In the genomic region with DNA sequence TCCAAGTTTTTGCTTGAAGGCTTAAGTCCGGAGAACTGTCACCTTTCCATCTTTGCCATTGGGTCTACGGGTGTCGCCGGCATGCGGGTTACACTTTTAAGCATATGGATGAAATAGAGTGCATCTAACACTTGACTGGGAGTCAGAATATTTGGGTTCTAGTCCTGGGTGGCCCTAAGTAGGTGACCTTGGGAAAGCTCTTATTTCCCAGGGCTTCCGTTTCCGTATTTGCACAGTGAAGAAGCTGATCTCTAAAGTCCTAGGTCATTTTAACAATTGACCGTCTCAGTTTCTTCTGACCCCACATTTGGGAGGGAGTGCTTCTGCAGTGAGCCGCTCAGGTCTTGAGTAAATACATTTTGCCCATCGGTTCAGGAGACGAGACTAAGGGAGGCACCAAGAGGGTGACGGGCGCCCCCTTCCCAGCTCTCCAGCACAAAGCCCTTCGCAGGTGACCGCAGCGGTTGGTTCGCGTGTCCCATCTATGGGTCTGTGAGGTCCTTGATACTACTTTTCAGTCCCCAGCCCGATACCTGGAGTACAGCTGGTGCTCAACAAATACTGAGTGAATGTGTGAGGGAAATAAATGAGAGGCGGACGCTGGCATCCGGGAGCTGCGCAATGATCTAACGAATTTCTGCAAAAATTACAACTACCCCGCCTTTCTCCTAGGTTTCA, we compare ENCODE assay signal across 1 cellular context.
TF ChIP-seq lines count a peak whose summit lies in the region.

No MANE protein-coding gene starts in this region.

TF ChIP-seq in K562, 482 proteins besides CTCF, POLR2A, EP300 and RAD21 (continued from another document and continues in another):
- TF ChIP-seq, protein P1, sequence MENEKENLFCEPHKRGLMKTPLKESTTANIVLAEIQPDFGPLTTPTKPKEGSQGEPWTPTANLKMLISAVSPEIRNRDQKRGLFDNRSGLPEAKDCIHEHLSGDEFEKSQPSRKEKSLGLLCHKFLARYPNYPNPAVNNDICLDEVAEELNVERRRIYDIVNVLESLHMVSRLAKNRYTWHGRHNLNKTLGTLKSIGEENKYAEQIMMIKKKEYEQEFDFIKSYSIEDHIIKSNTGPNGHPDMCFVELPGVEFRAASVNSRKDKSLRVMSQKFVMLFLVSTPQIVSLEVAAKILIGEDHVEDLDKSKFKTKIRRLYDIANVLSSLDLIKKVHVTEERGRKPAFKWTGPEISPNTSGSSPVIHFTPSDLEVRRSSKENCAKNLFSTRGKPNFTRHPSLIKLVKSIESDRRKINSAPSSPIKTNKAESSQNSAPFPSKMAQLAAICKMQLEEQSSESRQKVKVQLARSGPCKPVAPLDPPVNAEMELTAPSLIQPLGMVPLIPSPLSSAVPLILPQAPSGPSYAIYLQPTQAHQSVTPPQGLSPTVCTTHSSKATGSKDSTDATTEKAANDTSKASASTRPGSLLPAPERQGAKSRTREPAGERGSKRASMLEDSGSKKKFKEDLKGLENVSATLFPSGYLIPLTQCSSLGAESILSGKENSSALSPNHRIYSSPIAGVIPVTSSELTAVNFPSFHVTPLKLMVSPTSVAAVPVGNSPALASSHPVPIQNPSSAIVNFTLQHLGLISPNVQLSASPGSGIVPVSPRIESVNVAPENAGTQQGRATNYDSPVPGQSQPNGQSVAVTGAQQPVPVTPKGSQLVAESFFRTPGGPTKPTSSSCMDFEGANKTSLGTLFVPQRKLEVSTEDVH (IDR thresholded peaks at IDR 0.05; ENCODE audit: low read depth, partially characterized antibody), result peak; percentile 52
- TF ChIP-seq LEF1 (IDR thresholded peaks at IDR 0.05), result peak; percentile 27; the same call in 1 of the 2 replicates
- TF ChIP-seq WHSC1 (IDR thresholded peaks at IDR 0.05; ENCODE audit: low read length), result no peak
- no peak for TF ChIP-seq ZNF12 (CRISPR knock-in tag; IDR thresholded peaks at IDR 0.05)
- TF ChIP-seq, protein P2, sequence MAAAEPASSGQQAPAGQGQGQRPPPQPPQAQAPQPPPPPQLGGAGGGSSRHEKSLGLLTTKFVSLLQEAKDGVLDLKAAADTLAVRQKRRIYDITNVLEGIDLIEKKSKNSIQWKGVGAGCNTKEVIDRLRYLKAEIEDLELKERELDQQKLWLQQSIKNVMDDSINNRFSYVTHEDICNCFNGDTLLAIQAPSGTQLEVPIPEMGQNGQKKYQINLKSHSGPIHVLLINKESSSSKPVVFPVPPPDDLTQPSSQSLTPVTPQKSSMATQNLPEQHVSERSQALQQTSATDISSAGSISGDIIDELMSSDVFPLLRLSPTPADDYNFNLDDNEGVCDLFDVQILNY (CRISPR knock-in tag; IDR thresholded peaks at IDR 0.05), result no peak
- no peak for TF ChIP-seq CEBPG (CRISPR knock-in tag; IDR thresholded peaks at IDR 0.05)
- no peak for TF ChIP-seq CEBPG (tag; conservative IDR thresholded peaks at IDR 0.05 in 1 of 2, IDR thresholded peaks at IDR 0.05 in 1 of 2)
- TF ChIP-seq, protein P3, sequence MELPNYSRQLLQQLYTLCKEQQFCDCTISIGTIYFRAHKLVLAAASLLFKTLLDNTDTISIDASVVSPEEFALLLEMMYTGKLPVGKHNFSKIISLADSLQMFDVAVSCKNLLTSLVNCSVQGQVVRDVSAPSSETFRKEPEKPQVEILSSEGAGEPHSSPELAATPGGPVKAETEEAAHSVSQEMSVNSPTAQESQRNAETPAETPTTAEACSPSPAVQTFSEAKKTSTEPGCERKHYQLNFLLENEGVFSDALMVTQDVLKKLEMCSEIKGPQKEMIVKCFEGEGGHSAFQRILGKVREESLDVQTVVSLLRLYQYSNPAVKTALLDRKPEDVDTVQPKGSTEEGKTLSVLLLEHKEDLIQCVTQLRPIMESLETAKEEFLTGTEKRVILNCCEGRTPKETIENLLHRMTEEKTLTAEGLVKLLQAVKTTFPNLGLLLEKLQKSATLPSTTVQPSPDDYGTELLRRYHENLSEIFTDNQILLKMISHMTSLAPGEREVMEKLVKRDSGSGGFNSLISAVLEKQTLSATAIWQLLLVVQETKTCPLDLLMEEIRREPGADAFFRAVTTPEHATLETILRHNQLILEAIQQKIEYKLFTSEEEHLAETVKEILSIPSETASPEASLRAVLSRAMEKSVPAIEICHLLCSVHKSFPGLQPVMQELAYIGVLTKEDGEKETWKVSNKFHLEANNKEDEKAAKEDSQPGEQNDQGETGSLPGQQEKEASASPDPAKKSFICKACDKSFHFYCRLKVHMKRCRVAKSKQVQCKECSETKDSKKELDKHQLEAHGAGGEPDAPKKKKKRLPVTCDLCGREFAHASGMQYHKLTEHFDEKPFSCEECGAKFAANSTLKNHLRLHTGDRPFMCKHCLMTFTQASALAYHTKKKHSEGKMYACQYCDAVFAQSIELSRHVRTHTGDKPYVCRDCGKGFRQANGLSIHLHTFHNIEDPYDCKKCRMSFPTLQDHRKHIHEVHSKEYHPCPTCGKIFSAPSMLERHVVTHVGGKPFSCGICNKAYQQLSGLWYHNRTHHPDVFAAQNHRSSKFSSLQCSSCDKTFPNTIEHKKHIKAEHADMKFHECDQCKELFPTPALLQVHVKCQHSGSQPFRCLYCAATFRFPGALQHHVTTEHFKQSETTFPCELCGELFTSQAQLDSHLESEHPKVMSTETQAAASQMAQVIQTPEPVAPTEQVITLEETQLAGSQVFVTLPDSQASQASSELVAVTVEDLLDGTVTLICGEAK (IDR thresholded peaks at IDR 0.05), result peak; percentile 43; the same call in 1 of the 2 replicates
- TF ChIP-seq, protein P3 (CRISPR knock-in tag; IDR thresholded peaks at IDR 0.05), result no peak
- no peak for TF ChIP-seq JUN (IDR thresholded peaks at IDR 0.05; ENCODE audit: borderline replicate concordance, low read depth, low read length)
- TF ChIP-seq JUN (CRISPR knock-in tag; IDR thresholded peaks at IDR 0.05; ENCODE audit: borderline replicate concordance), result no peak
- TF ChIP-seq, protein P4, sequence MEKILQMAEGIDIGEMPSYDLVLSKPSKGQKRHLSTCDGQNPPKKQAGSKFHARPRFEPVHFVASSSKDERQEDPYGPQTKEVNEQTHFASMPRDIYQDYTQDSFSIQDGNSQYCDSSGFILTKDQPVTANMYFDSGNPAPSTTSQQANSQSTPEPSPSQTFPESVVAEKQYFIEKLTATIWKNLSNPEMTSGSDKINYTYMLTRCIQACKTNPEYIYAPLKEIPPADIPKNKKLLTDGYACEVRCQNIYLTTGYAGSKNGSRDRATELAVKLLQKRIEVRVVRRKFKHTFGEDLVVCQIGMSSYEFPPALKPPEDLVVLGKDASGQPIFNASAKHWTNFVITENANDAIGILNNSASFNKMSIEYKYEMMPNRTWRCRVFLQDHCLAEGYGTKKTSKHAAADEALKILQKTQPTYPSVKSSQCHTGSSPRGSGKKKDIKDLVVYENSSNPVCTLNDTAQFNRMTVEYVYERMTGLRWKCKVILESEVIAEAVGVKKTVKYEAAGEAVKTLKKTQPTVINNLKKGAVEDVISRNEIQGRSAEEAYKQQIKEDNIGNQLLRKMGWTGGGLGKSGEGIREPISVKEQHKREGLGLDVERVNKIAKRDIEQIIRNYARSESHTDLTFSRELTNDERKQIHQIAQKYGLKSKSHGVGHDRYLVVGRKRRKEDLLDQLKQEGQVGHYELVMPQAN (IDR thresholded peaks at IDR 0.05; ENCODE audit: borderline replicate concordance), result peak; percentile 26; the same call in 1 of the 2 replicates
- TF ChIP-seq HMG20A (CRISPR knock-in tag; conservative IDR thresholded peaks at IDR 0.05), result no peak
- no peak for TF ChIP-seq KAT2B (IDR thresholded peaks at IDR 0.05; ENCODE audit: low read depth, low read length)
- TF ChIP-seq CHD1 (IDR thresholded peaks at IDR 0.05; ENCODE audit: low read length), result peak; percentile 30
- TF ChIP-seq E2F3 (CRISPR knock-in tag; IDR thresholded peaks at IDR 0.05), result no peak; the same call in 1 of the 2 replicates
- TF ChIP-seq SAP30 (IDR thresholded peaks at IDR 0.05; ENCODE audit: borderline replicate concordance, insufficient read depth, low read depth, low read length, poor library complexity, severe bottlenecking), result no peak
- no peak for TF ChIP-seq ZNF583 (CRISPR knock-in tag; IDR thresholded peaks at IDR 0.05)
- TF ChIP-seq DPF2 (IDR thresholded peaks at IDR 0.05), result peak; percentile 57
- no peak for TF ChIP-seq HOXB6 (CRISPR knock-in tag; IDR thresholded peaks at IDR 0.05; ENCODE audit: borderline replicate concordance)
- TF ChIP-seq KLF1 (tag; IDR thresholded peaks at IDR 0.05), result no peak
- 0 out of 4 replicates have a peak, but pooled peaks of 1 of the 2 experiments have one; percentile 57 for TF ChIP-seq SRF (CRISPR knock-in tag; IDR thresholded peaks at IDR 0.05)
- TF ChIP-seq PTBP1 (IDR thresholded peaks at IDR 0.05; ENCODE audit: low read depth, low read length), result no peak
- TF ChIP-seq XRCC5 (IDR thresholded peaks at IDR 0.05; ENCODE audit: low read depth, low read length), result no peak; the same call in 1 of the 2 replicates
- TF ChIP-seq KDM1A (IDR thresholded peaks at IDR 0.05), result no peak
- no peak for TF ChIP-seq EZH2 (IDR thresholded peaks at IDR 0.05; ENCODE audit: borderline replicate concordance, low read depth, low read length)
- no peak for TF ChIP-seq NFYB (IDR thresholded peaks at IDR 0.05; ENCODE audit: extremely low read depth, insufficient read length)
- TF ChIP-seq, protein P5, sequence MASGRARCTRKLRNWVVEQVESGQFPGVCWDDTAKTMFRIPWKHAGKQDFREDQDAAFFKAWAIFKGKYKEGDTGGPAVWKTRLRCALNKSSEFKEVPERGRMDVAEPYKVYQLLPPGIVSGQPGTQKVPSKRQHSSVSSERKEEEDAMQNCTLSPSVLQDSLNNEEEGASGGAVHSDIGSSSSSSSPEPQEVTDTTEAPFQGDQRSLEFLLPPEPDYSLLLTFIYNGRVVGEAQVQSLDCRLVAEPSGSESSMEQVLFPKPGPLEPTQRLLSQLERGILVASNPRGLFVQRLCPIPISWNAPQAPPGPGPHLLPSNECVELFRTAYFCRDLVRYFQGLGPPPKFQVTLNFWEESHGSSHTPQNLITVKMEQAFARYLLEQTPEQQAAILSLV (tag; IDR thresholded peaks at IDR 0.05), result no peak
- 0 out of 2 replicates have a peak, but pooled peaks have one; percentile 24 for TF ChIP-seq ZEB2 (IDR thresholded peaks at IDR 0.05)
- no peak for TF ChIP-seq SMARCA5 (IDR thresholded peaks at IDR 0.05)
- TF ChIP-seq MECOM (CRISPR knock-in tag; IDR thresholded peaks at IDR 0.05), result no peak
- no peak for TF ChIP-seq SRSF9 (IDR thresholded peaks at IDR 0.05; ENCODE audit: borderline replicate concordance, low read depth, low read length)
- TF ChIP-seq SNIP1 (IDR thresholded peaks at IDR 0.05; ENCODE audit: low read depth), result no peak
- TF ChIP-seq TAF7 (tag; IDR thresholded peaks at IDR 0.05), result peak; percentile 53; the same call in 1 of the 2 replicates
- peak; percentile 45; the same call in 1 of the 2 replicates for TF ChIP-seq NFRKB (IDR thresholded peaks at IDR 0.05; ENCODE audit: low read depth)
- TF ChIP-seq BHLHE40 (IDR thresholded peaks at IDR 0.05; ENCODE audit: low read length), result peak; percentile 65
- no peak for TF ChIP-seq PTTG1 (tag; IDR thresholded peaks at IDR 0.05; ENCODE audit: low read depth)
- TF ChIP-seq ETV6 (IDR thresholded peaks at IDR 0.05; ENCODE audit: borderline replicate concordance in 1 of 2, low read depth in 2 of 2, low read length in 1 of 2), result no peak
- no peak for TF ChIP-seq ETV6 (CRISPR knock-in tag; IDR thresholded peaks at IDR 0.05; ENCODE audit: borderline replicate concordance)
- TF ChIP-seq, protein P6, sequence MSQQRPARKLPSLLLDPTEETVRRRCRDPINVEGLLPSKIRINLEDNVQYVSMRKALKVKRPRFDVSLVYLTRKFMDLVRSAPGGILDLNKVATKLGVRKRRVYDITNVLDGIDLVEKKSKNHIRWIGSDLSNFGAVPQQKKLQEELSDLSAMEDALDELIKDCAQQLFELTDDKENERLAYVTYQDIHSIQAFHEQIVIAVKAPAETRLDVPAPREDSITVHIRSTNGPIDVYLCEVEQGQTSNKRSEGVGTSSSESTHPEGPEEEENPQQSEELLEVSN (IDR thresholded peaks at IDR 0.05; ENCODE audit: borderline replicate concordance in 1 of 2, extremely low read depth in 1 of 2, insufficient read depth in 1 of 2, insufficient read length in 1 of 2, low read depth in 1 of 2, low read length in 1 of 2, poor library complexity in 1 of 2, severe bottlenecking in 1 of 2), result peak in 1 of 2 experiments; percentile 2
- TF ChIP-seq, protein P7, sequence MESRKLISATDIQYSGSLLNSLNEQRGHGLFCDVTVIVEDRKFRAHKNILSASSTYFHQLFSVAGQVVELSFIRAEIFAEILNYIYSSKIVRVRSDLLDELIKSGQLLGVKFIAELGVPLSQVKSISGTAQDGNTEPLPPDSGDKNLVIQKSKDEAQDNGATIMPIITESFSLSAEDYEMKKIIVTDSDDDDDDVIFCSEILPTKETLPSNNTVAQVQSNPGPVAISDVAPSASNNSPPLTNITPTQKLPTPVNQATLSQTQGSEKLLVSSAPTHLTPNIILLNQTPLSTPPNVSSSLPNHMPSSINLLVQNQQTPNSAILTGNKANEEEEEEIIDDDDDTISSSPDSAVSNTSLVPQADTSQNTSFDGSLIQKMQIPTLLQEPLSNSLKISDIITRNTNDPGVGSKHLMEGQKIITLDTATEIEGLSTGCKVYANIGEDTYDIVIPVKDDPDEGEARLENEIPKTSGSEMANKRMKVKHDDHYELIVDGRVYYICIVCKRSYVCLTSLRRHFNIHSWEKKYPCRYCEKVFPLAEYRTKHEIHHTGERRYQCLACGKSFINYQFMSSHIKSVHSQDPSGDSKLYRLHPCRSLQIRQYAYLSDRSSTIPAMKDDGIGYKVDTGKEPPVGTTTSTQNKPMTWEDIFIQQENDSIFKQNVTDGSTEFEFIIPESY (CRISPR knock-in tag; IDR thresholded peaks at IDR 0.05), result no peak
